ENCODE assay signal across 21 cellular contexts in the genomic region with DNA sequence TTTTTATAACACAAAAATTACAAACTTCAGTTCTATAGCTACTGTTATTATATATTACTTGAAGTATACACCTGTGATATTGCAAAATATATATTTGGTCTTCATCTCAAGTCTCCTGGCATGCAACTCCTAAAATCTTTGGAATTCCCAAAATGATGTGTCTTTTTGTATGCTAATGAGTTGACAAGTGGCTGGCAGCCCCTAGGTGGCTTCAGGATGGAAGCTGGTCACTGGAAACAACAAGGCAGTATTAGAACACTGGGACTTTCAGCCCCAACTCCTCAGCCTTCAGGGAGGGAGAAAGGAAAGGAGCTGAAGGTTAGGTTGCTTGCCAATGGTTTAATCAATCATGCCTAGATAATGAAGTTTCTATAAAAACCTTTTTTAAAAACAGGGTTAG.
"Had no signal": no experiment of that assay in that cellular context is flagged by ENCODE, and none has a peak within 500 bp of the region (broad histone marks: within the 10 kb centered on the region; RNA-seq: fewer than 3 reads in every experiment).

No MANE protein-coding gene starts in this region.

- DNase-seq: cortex of kidney; dorsolateral prefrontal cortex; effector CD8-positive, alpha-beta T cell; gastrocnemius medialis; heart right ventricle; hypothalamus; islet precursor cell; mammary epithelial cell; mucosa of descending colon; naive thymus-derived CD8-positive, alpha-beta T cell; posterior cingulate gyrus; spleen; stimulated activated CD4-positive, alpha-beta T cell treated with anti-CD3 and anti-CD28 coated beads, Interleukin-2, amount 100 ng/mL, for 24 hours; stimulated activated naive CD4-positive, alpha-beta T cell; stomach; substantia nigra; transverse colon had no signal

- H3K27me3 ChIP-seq: dorsolateral prefrontal cortex, esophagus muscularis mucosa, gastrocnemius medialis, heart right ventricle, neutrophil, spleen, stomach, transverse colon had no signal

- H3K4me3 ChIP-seq: dorsolateral prefrontal cortex, esophagus muscularis mucosa, gastrocnemius medialis, heart right ventricle, mucosa of descending colon, spleen, stomach, thoracic aorta, transverse colon had no signal

- H3K9me3 ChIP-seq: esophagus muscularis mucosa, gastrocnemius medialis, mucosa of descending colon, neutrophil, thoracic aorta had no signal

- H3K27ac ChIP-seq: dorsolateral prefrontal cortex, epithelial cell of prostate, esophagus muscularis mucosa, gastrocnemius medialis, heart right ventricle, neutrophil, spleen, stomach, thoracic aorta, transverse colon had no signal

- H3K4me1 ChIP-seq: esophagus muscularis mucosa, spleen, stomach, transverse colon had no signal
